Comparison of ENCODE assay signal across 8 cellular contexts in the genomic region with DNA sequence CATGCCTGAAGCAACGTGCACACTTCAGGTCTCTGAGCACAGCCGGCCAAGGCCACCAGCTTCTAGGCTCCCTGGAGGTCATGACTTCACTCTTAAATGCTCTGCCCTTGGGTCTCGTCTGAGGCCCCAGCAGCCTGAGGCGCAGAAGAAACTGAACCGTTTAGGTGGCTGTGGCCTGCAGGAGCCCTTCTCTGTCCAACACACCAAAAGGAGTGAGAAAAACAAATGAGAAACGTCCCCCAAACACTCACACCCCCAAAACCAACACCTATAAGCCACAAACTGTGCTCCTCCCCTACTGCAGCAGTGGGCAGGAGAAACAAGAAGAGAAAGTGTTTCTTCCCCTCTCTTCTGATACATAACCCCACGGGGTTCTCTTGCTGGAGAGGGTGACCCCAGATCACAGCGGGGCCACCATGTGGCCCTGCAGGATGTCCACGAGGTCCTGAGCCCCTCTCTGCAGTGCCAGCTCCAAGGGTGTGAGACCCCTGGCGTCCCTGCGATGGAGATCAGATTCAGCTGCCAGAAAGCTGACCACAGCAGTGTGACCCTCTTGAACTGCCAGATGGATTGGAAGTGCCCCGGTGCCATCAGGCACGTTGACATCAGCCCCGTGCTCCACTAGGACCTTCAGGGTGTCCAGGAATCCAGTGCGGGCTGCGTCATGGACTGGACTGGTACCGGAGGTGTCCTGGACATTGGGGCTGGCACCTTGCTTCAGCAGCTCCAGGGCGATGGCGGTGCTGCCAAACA. TPM values are rescaled to one million over a fixed set of nuclear protein-coding genes. Genes with fewer than 3 reads are reported as not detected.
A peak's percentile ranks its signal among the peaks of the same experiment; 100 is the strongest.
DNase-seq lines count a peak whose midpoint lies in the region; ATAC-seq and TF ChIP-seq lines count a peak whose summit lies in the region.

No MANE protein-coding gene starts in this region.

- H4K20me1 ChIP-seq in Karpas-422 (ENCODE audit: insufficient read depth, low read depth, low read length): no peaks in the 10 kb centered on the region

- peaks cover 5% of the 10 kb centered on the region for H3K36me3 Mint-ChIP-seq in activated T-cell treated with anti-CD3 and anti-CD28 coated beads, Interleukin-2, amount 50 U/mL, for 4 hours (ENCODE audit: insufficient read depth)

- peaks cover 20% of the 10 kb centered on the region for H3K79me2 ChIP-seq in Karpas-422 (ENCODE audit: low read length)

- WGBS in lower leg skin, 2 donors: 61 to 62% methylated on average over 18 to 19 of the region's 19 CpGs

- ATAC-seq in activated T-cell treated with anti-CD3 and anti-CD28 coated beads, Interleukin-2, amount 50 U/mL, for 4 hours: peak; percentile 6 to 10
- no peak for ATAC-seq in left ventricle myocardium superior

- DNase-seq in GM10248 (ENCODE audit: extremely low spot score): peak; percentile 77
- peak; percentile 70 for DNase-seq in Karpas-422
- no peak for DNase-seq in activated T-cell treated with anti-CD3 and anti-CD28 coated beads, Interleukin-2, amount 50 U/mL, for 4 hours
- peak; percentile 45 for DNase-seq in left ventricle myocardium superior
- DNase-seq in stimulated activated CD8-positive, alpha-beta memory T cell treated with anti-CD3 and anti-CD28 coated beads, Interleukin-4, amount 100 ng/mL, for 24 hours (ENCODE audit: low read depth): peak; percentile 38
- DNase-seq in HuH-7 (ENCODE audit: low spot score): no peak
- DNase-seq in NCI-H2029 treated with DMSO at 0.1 percent for 48 hours (lab: John Stamatoyannopoulos, UW): no peak
- no peak for DNase-seq in lower leg skin (ENCODE audit: low spot score in 2 of 2)

- H3K27me3 ChIP-seq in Karpas-422 (ENCODE audit: low read length): no peaks in the 10 kb centered on the region

- H3K27me3 Mint-ChIP-seq in activated T-cell treated with anti-CD3 and anti-CD28 coated beads, Interleukin-2, amount 50 U/mL, for 4 hours (ENCODE audit: low read depth): no peaks in the 10 kb centered on the region

- POLR2A ChIA-PET in GM10248 (lab: Yijun Ruan, JAX): interaction anchor here (0.6 kb wide), 1 partner anchor 167 kb away, joined by 5 read pairs; no protein-coding TSS in a partner anchor

- H3K9ac ChIP-seq in Karpas-422 (ENCODE audit: low read length): peak overlapping the region; percentile 71

- intact Hi-C loops in left ventricle myocardium superior (cut with micrococcal nuclease) (no loop called here), lower leg skin (cut with DNase I; ENCODE audit: low total_unique reads) (no loop called here)

- H3K27ac ChIP-seq in Karpas-422 (ENCODE audit: low read length): peak overlapping the region; percentile 54

- peak overlapping the region; percentile 91 for H3K4me3 Mint-ChIP-seq in activated T-cell treated with anti-CD3 and anti-CD28 coated beads, Interleukin-2, amount 50 U/mL, for 4 hours

- no peaks in the 10 kb centered on the region for H3K9me2 ChIP-seq in Karpas-422 (replicated peaks; ENCODE audit: insufficient read depth, low read length)

- H2AFZ ChIP-seq in Karpas-422 (ENCODE audit: low read length): peak overlapping the region; percentile 11; the same call in 1 of the 2 replicates

- no peak for TF ChIP-seq CTCF in GM10248 (IDR thresholded peaks at IDR 0.05; ENCODE audit: control extremely low read depth, extremely low read depth, low read depth, missing control alignments)
- TF ChIP-seq CTCF in lower leg skin (IDR thresholded peaks at IDR 0.05): no peak

- H3K4me1 ChIP-seq in Karpas-422 (ENCODE audit: low read length): peaks cover 40% of the 10 kb centered on the region

- no peaks in the 10 kb centered on the region for H3K9me3 Mint-ChIP-seq in activated T-cell treated with anti-CD3 and anti-CD28 coated beads, Interleukin-2, amount 50 U/mL, for 4 hours

- peak overlapping the region; percentile 97 for H3K4me2 ChIP-seq in Karpas-422 (ENCODE audit: low read depth, low read length, poor library complexity, severe bottlenecking)

- no peak for TF ChIP-seq POLR2A in lower leg skin (IDR thresholded peaks at IDR 0.05)

- CTCF ChIA-PET in GM10248 (lab: Yijun Ruan, JAX): interaction anchor here (0.9 to 5.6 kb wide), 9 partner anchors 10 to 297 kb away, joined by 3 to 46 read pairs (median 5); no protein-coding TSS in a partner anchor

- H3K9me3 ChIP-seq in Karpas-422 (ENCODE audit: low read length): no peaks in the 10 kb centered on the region

- H3K36me3 ChIP-seq in Karpas-422 (ENCODE audit: insufficient read depth, low read length): peaks cover 11% of the 10 kb centered on the region

- peaks cover 43% of the 10 kb centered on the region for H3K4me1 Mint-ChIP-seq in activated T-cell treated with anti-CD3 and anti-CD28 coated beads, Interleukin-2, amount 50 U/mL, for 4 hours (ENCODE audit: low read depth)

- H3K4me3 ChIP-seq in Karpas-422 (ENCODE audit: low read length) (peak overlapping the region; percentile 99), lower leg skin (ENCODE audit: low read depth, poor library complexity, severe bottlenecking) (no peak overlapping the region)

RNA-seq across cellular contexts. Expression of gene KRI1, which starts 1.0 kb away (rescaled TPM):
- 30.0 and 41.7 TPM in 2 replicates for total RNA-seq in Karpas-422 (2014; rRNA removed; shearing (Covaris generic); ENCODE audit: low replicate concordance)
- total RNA-seq in activated T-cell treated with anti-CD3 and anti-CD28 coated beads, Interleukin-2, amount 50 U/mL, for 4 hours: 10 to 100 TPM; 74.2 to 95.4 (median 87.4) TPM
- total RNA-seq in left ventricle myocardium superior (9.3 TPM), lower leg skin (10 to 100 TPM; 23.8 to 59.3 (median 29.4) TPM)

RNA-seq across cellular contexts. Expression of gene CDKN2D, which starts 1.9 kb away (rescaled TPM):
- 2.3 and 3.7 TPM in 2 replicates for total RNA-seq in Karpas-422 (2014; rRNA removed; shearing (Covaris generic); ENCODE audit: low replicate concordance)
- total RNA-seq in activated T-cell treated with anti-CD3 and anti-CD28 coated beads, Interleukin-2, amount 50 U/mL, for 4 hours: 10 to 100 TPM; 15.3 to 19.8 (median 19.7) TPM
- 8.3 TPM for total RNA-seq in left ventricle myocardium superior
- total RNA-seq in lower leg skin: 10 to 100 TPM; 11.4 to 14.8 (median 12.8) TPM

RNA-seq across cellular contexts. Expression of gene AP1M2, which starts 20.3 kb away (rescaled TPM):
- total RNA-seq in Karpas-422 (2014; rRNA removed; shearing (Covaris generic); ENCODE audit: low replicate concordance): not detected in 2 replicates
- under 1 TPM in 2 of 3 donors, not detected in 1; 0.43 to 0.95 TPM for total RNA-seq in activated T-cell treated with anti-CD3 and anti-CD28 coated beads, Interleukin-2, amount 50 U/mL, for 4 hours
- total RNA-seq in left ventricle myocardium superior (not detected), lower leg skin (10 to 100 TPM; 61.3 to 70.3 (median 63.8) TPM)

RNA-seq across cellular contexts. Expression of gene ATG4D, which starts 23.1 kb away (rescaled TPM):
- total RNA-seq in Karpas-422 (2014; rRNA removed; shearing (Covaris generic); ENCODE audit: low replicate concordance): 7.0 and 15.2 TPM in 2 replicates
- total RNA-seq in activated T-cell treated with anti-CD3 and anti-CD28 coated beads, Interleukin-2, amount 50 U/mL, for 4 hours: 10 to 100 TPM; 36.3 to 47.1 (median 39.9) TPM
- total RNA-seq in left ventricle myocardium superior: 61.4 TPM
- total RNA-seq in lower leg skin: 100 to 1,000 TPM in 1 of 4 donors, 10 to 100 TPM in 3; 58.5 to 106 (median 71.4) TPM

RNA-seq across cellular contexts. Expression of gene S1PR5, which starts 49.6 kb away (rescaled TPM):
- not detected in 2 replicates for total RNA-seq in Karpas-422 (2014; rRNA removed; shearing (Covaris generic); ENCODE audit: low replicate concordance)
- under 1 TPM; 0.15 to 0.27 (median 0.24) TPM for total RNA-seq in activated T-cell treated with anti-CD3 and anti-CD28 coated beads, Interleukin-2, amount 50 U/mL, for 4 hours
- not detected for total RNA-seq in left ventricle myocardium superior
- total RNA-seq in lower leg skin: 10 to 100 TPM; 34.9 to 64.0 (median 42.3) TPM

Comparison
In these comparisons a context has a peak if more than half of its experiments do, and no peak if none do; other contexts are left out.
1. DNase-seq: peak in GM10248 (single experiment), Karpas-422 (single experiment), left ventricle myocardium superior (single experiment) and stimulated activated CD8-positive, alpha-beta memory T cell treated with anti-CD3 and anti-CD28 coated beads, Interleukin-4, amount 100 ng/mL, for 24 hours (single experiment); none in activated T-cell treated with anti-CD3 and anti-CD28 coated beads, Interleukin-2, amount 50 U/mL, for 4 hours (single experiment), HuH-7 (single experiment), NCI-H2029 treated with DMSO at 0.1 percent for 48 hours (single experiment) and lower leg skin (0 of 2).
2. RNA of gene AP1M2, which starts 20.3 kb away (total RNA-seq): 61.3 to 70.3 TPM in lower leg skin; 0.43 to 0.95 TPM in activated T-cell treated with anti-CD3 and anti-CD28 coated beads, Interleukin-2, amount 50 U/mL, for 4 hours, not detected in Karpas-422 and not detected in left ventricle myocardium superior (single experiment); every median in the first group is over 10 times any median in the second.